Comparison of ENCODE assay signal across 13 cellular contexts in the genomic region with DNA sequence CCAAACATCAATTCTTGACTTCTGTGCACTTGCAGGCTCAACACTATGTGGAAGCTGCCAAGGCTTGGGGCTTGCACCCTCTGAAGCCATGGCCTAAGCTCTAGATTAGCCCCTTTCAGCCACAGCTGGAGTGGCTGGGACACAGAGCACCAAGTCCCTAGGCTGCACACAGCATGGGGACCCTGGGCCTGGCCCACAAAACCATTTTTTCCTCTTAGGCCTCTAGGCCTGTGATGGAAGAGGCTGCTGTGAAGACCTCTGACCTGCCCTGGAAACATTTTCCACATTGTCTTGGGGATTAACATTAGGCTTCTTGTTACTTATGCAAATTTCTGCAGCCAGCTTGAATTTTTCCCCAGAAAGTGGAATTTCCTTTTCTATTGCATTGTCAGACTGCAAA. TPM values are rescaled to one million over a fixed set of nuclear protein-coding genes. Genes with fewer than 3 reads are reported as not detected.
"Had no signal": no experiment of that assay in that cellular context is flagged by ENCODE, and none has a peak within 500 bp of the region (broad histone marks: within the 10 kb centered on the region; RNA-seq: fewer than 3 reads in every experiment).

No MANE protein-coding gene starts in this region.

RNA-seq across cellular contexts. Expression of a gene that starts 10.7 kb away (rescaled TPM):
- total RNA-seq: activated B cell treated with CpG ODN at 0.5 μM for 24 hours; activated CD4-positive, alpha-beta memory T cell treated with anti-CD3 and anti-CD28 coated beads for 36 hours; activated CD4-positive, alpha-beta memory T cell treated with anti-CD3 and anti-CD28 coated beads, Interleukin-2, amount 10 ng/mL, durations not matched to agents 7 days and 5 days; activated CD4-positive, alpha-beta T cell treated with anti-CD3 and anti-CD28 coated beads for 36 hours; activated CD4-positive, alpha-beta T cell treated with anti-CD3 and anti-CD28 coated beads, Interleukin-2, amount 10 ng/mL, durations not matched to agents 24 days and 14 days; activated CD4-positive, alpha-beta T cell treated with anti-CD3 and anti-CD28 coated beads, Interleukin-2, amount 10 ng/mL, durations not matched to agents 7 days and 5 days; activated CD8-positive, alpha-beta memory T cell treated with anti-CD3 and anti-CD28 coated beads for 36 hours; activated CD8-positive, alpha-beta memory T cell treated with anti-CD3 and anti-CD28 coated beads, Interleukin-2, amount 10 ng/mL, durations not matched to agents 7 days and 5 days; activated CD8-positive, alpha-beta T cell treated with anti-CD3 and anti-CD28 coated beads for 36 hours; activated CD8-positive, alpha-beta T cell treated with anti-CD3 and anti-CD28 coated beads, Interleukin-2, amount 10 ng/mL, durations not matched to agents 7 days and 5 days; T-helper 1 cell treated with Interleukin-12 subunit alpha and Interleukin-12 subunit beta and Interleukin-4 antibody, amounts not matched to agents 30 ng/mL and 1 ng/mL, for 36 hours; T-helper 17 cell; T-helper 2 cell treated with Interferon-gamma antibody and Interleukin-4, amounts not matched to agents 100 ng/mL and 5 ng/mL, for 36 hours had no signal

RNA-seq across cellular contexts. Expression of a gene that starts 25.6 kb away (rescaled TPM):
- total RNA-seq: activated B cell treated with CpG ODN at 0.5 μM for 24 hours; activated CD4-positive, alpha-beta memory T cell treated with anti-CD3 and anti-CD28 coated beads for 36 hours; activated CD4-positive, alpha-beta memory T cell treated with anti-CD3 and anti-CD28 coated beads, Interleukin-2, amount 10 ng/mL, durations not matched to agents 7 days and 5 days; activated CD4-positive, alpha-beta T cell treated with anti-CD3 and anti-CD28 coated beads for 36 hours; activated CD4-positive, alpha-beta T cell treated with anti-CD3 and anti-CD28 coated beads, Interleukin-2, amount 10 ng/mL, durations not matched to agents 24 days and 14 days; activated CD4-positive, alpha-beta T cell treated with anti-CD3 and anti-CD28 coated beads, Interleukin-2, amount 10 ng/mL, durations not matched to agents 7 days and 5 days; activated CD8-positive, alpha-beta memory T cell treated with anti-CD3 and anti-CD28 coated beads for 36 hours; activated CD8-positive, alpha-beta memory T cell treated with anti-CD3 and anti-CD28 coated beads, Interleukin-2, amount 10 ng/mL, durations not matched to agents 7 days and 5 days; activated CD8-positive, alpha-beta T cell treated with anti-CD3 and anti-CD28 coated beads for 36 hours; activated CD8-positive, alpha-beta T cell treated with anti-CD3 and anti-CD28 coated beads, Interleukin-2, amount 10 ng/mL, durations not matched to agents 7 days and 5 days; T-helper 1 cell treated with Interleukin-12 subunit alpha and Interleukin-12 subunit beta and Interleukin-4 antibody, amounts not matched to agents 30 ng/mL and 1 ng/mL, for 36 hours; T-helper 17 cell; T-helper 2 cell treated with Interferon-gamma antibody and Interleukin-4, amounts not matched to agents 100 ng/mL and 5 ng/mL, for 36 hours had no signal
